ENCODE assay signal across 29 cellular contexts in the genomic region with DNA sequence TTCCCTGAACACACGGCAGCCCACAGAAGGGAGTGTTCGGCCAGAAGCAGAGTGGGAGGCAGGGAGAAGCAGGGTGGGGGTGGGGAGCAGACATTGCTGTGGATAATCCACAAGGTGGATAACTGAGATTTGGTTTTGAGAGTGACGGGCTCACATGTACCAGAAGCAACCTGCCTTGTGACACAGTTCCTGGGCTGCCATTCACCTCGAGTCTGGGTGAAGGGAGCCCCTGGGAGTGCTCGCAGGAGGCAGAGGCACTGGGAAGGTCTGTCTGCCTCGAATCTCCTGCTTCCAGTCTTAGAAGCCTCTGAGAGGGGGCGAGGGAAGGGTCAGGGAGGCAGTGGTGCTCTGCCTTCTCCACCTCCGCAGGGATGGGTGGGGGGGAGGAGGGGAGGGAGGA. TPM values are rescaled to one million over a fixed set of nuclear protein-coding genes. Genes with fewer than 3 reads are reported as not detected.
"Had no signal": no experiment of that assay in that cellular context is flagged by ENCODE, and none has a peak within 500 bp of the region (broad histone marks: within the 10 kb centered on the region; RNA-seq: fewer than 3 reads in every experiment).

No MANE protein-coding gene starts in this region.

- H3K4me1 Mint-ChIP-seq: activated CD4-positive, alpha-beta memory T cell treated with anti-CD3 and anti-CD28 coated beads, Interleukin-2, amount 10 ng/mL, durations not matched to agents 7 days and 5 days; activated CD4-positive, alpha-beta T cell treated with anti-CD3 and anti-CD28 coated beads, Interleukin-2, amount 10 ng/mL, durations not matched to agents 24 days and 14 days; activated CD8-positive, alpha-beta memory T cell treated with anti-CD3 and anti-CD28 coated beads, Interleukin-2, amount 10 ng/mL, durations not matched to agents 7 days and 5 days; activated naive CD4-positive, alpha-beta T cell treated with anti-CD3 and anti-CD28 coated beads, Interleukin-2, amount 50 U/mL, for 24 hours; central memory CD8-positive, alpha-beta T cell had no signal

- H3K9ac ChIP-seq: parathyroid adenoma had no signal

- H3K36me3 ChIP-seq: brain microvascular endothelial cell, colonic mucosa, left ventricle myocardium inferior, right lobe of liver, tibial artery had no signal

- H3K27ac Mint-ChIP-seq: activated CD4-positive, alpha-beta memory T cell treated with anti-CD3 and anti-CD28 coated beads, Interleukin-2, amount 10 ng/mL, durations not matched to agents 7 days and 5 days; activated CD4-positive, alpha-beta T cell treated with anti-CD3 and anti-CD28 coated beads, Interleukin-2, amount 10 ng/mL, durations not matched to agents 24 days and 14 days; activated CD8-positive, alpha-beta memory T cell treated with anti-CD3 and anti-CD28 coated beads, Interleukin-2, amount 10 ng/mL, durations not matched to agents 7 days and 5 days; activated naive CD4-positive, alpha-beta T cell treated with anti-CD3 and anti-CD28 coated beads, Interleukin-2, amount 50 U/mL, for 24 hours; effector memory CD8-positive, alpha-beta T cell; nephron; stimulated activated effector memory CD8-positive, alpha-beta T cell treated with anti-CD3 and anti-CD28 coated beads, Interleukin-12 subunit alpha, Interleukin-12 subunit beta, amount 100 ng/mL, for 72 hours; stimulated activated naive CD8-positive, alpha-beta T cell treated with anti-CD3 and anti-CD28 coated beads, Interleukin-15, amount 100 ng/mL, for 72 hours had no signal

- H3K27me3 ChIP-seq: brain microvascular endothelial cell, colonic mucosa, dorsolateral prefrontal cortex, right lobe of liver had no signal

- H2AFZ ChIP-seq: parathyroid adenoma had no signal

- H3K4me3 Mint-ChIP-seq: activated CD4-positive, alpha-beta memory T cell treated with anti-CD3 and anti-CD28 coated beads, Interleukin-2, amount 10 ng/mL, durations not matched to agents 7 days and 5 days; activated CD4-positive, alpha-beta T cell treated with anti-CD3 and anti-CD28 coated beads, Interleukin-2, amount 10 ng/mL, durations not matched to agents 24 days and 14 days; activated CD8-positive, alpha-beta memory T cell treated with anti-CD3 and anti-CD28 coated beads, Interleukin-2, amount 10 ng/mL, durations not matched to agents 7 days and 5 days; activated naive CD4-positive, alpha-beta T cell treated with anti-CD3 and anti-CD28 coated beads, Interleukin-2, amount 50 U/mL, for 24 hours; central memory CD8-positive, alpha-beta T cell; effector memory CD8-positive, alpha-beta T cell; nephron; stimulated activated effector memory CD8-positive, alpha-beta T cell treated with anti-CD3 and anti-CD28 coated beads, Interleukin-12 subunit alpha, Interleukin-12 subunit beta, amount 100 ng/mL, for 72 hours; stimulated activated naive CD8-positive, alpha-beta T cell treated with anti-CD3 and anti-CD28 coated beads, Interleukin-15, amount 100 ng/mL, for 72 hours had no signal

- H3K27ac ChIP-seq: brain microvascular endothelial cell, colonic mucosa, left ventricle myocardium inferior, parathyroid adenoma, right lobe of liver, tibial artery had no signal

- DNase-seq: activated CD4-positive, alpha-beta memory T cell treated with anti-CD3 and anti-CD28 coated beads, Interleukin-2, amount 10 ng/mL, durations not matched to agents 7 days and 5 days; activated CD4-positive, alpha-beta T cell treated with anti-CD3 and anti-CD28 coated beads, Interleukin-2, amount 10 ng/mL, durations not matched to agents 24 days and 14 days; activated CD4-positive, CD25-positive, alpha-beta regulatory T cell; activated CD8-positive, alpha-beta memory T cell treated with anti-CD3 and anti-CD28 coated beads, Interleukin-2, amount 10 ng/mL, durations not matched to agents 7 days and 5 days; activated gamma-delta T cell treated with Interleukin-2 at 50 U/mL for 16 hours; activated T-cell treated with anti-CD3 and anti-CD28 coated beads for 4 hours; anterior cingulate cortex; brain microvascular endothelial cell; colonic mucosa; dorsolateral prefrontal cortex; effector memory CD8-positive, alpha-beta T cell; hippocampal formation; kidney glomerular epithelial cell; left ventricle myocardium inferior; small intestine; stimulated activated CD4-positive, alpha-beta T cell treated with anti-CD3 and anti-CD28 coated beads, Interleukin-2, amount 100 ng/mL, for 24 hours; T1000 had no signal

- H3K9me3 Mint-ChIP-seq: activated CD4-positive, alpha-beta memory T cell treated with anti-CD3 and anti-CD28 coated beads, Interleukin-2, amount 10 ng/mL, durations not matched to agents 7 days and 5 days; activated CD4-positive, alpha-beta T cell treated with anti-CD3 and anti-CD28 coated beads, Interleukin-2, amount 10 ng/mL, durations not matched to agents 24 days and 14 days; activated naive CD4-positive, alpha-beta T cell treated with anti-CD3 and anti-CD28 coated beads, Interleukin-2, amount 50 U/mL, for 24 hours; central memory CD8-positive, alpha-beta T cell; effector memory CD8-positive, alpha-beta T cell; nephron; stimulated activated effector memory CD8-positive, alpha-beta T cell treated with anti-CD3 and anti-CD28 coated beads, Interleukin-12 subunit alpha, Interleukin-12 subunit beta, amount 100 ng/mL, for 72 hours; stimulated activated naive CD8-positive, alpha-beta T cell treated with anti-CD3 and anti-CD28 coated beads, Interleukin-15, amount 100 ng/mL, for 72 hours had no signal

- H3K36me3 Mint-ChIP-seq: activated CD8-positive, alpha-beta memory T cell treated with anti-CD3 and anti-CD28 coated beads, Interleukin-2, amount 10 ng/mL, durations not matched to agents 7 days and 5 days; activated naive CD4-positive, alpha-beta T cell treated with anti-CD3 and anti-CD28 coated beads, Interleukin-2, amount 50 U/mL, for 24 hours; stimulated activated effector memory CD8-positive, alpha-beta T cell treated with anti-CD3 and anti-CD28 coated beads, Interleukin-12 subunit alpha, Interleukin-12 subunit beta, amount 100 ng/mL, for 72 hours had no signal

- H3K4me1 ChIP-seq: colonic mucosa, left ventricle myocardium inferior, parathyroid adenoma, right lobe of liver, tibial artery had no signal

- H3K4me3 ChIP-seq: colonic mucosa, dorsolateral prefrontal cortex, left ventricle myocardium inferior, right lobe of liver, tibial artery had no signal

- H3K79me2 ChIP-seq: parathyroid adenoma had no signal

- H3K9me3 ChIP-seq: colonic mucosa, left ventricle myocardium inferior, right lobe of liver, tibial artery had no signal

RNA-seq across cellular contexts. Expression of gene LRTM2, which starts 24.6 kb away (rescaled TPM):
- total RNA-seq: activated CD4-positive, alpha-beta memory T cell treated with anti-CD3 and anti-CD28 coated beads, Interleukin-2, amount 10 ng/mL, durations not matched to agents 7 days and 5 days; activated CD8-positive, alpha-beta memory T cell treated with anti-CD3 and anti-CD28 coated beads, Interleukin-2, amount 10 ng/mL, durations not matched to agents 7 days and 5 days; colonic mucosa; endothelial cell of umbilical vein; esophagus mucosa; left ventricle myocardium inferior; right lobe of liver; T-helper 1 cell treated with Interleukin-12 subunit alpha and Interleukin-12 subunit beta and Interleukin-4 antibody, amounts not matched to agents 30 ng/mL and 1 ng/mL, for 36 hours; urinary bladder had no signal
